15 cellular contexts compared by ENCODE assay signal in the genomic region with DNA sequence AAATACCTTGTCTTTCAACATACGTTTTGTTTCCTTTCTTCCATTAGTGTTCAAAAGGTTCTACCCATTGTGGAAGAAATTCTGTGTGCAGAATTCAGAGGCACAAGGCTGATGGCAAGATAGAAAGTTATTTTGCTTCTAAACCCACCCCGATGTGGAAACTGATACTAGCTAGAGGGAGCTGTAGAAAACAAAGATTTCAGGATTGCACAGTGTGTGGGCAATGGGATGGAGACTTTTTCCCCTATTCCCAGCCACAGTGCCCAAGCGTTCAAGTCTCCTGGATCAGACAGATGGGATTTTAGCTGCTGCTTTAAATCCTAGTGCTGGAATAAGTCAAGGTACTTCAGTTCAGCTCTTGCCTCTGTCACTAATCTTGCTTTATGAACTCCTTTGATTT.
DNase-seq lines count a peak whose midpoint lies in the region; ATAC-seq and TF ChIP-seq lines count a peak whose summit lies in the region.
"Had no signal": no experiment of that assay in that cellular context is flagged by ENCODE, and none has a peak within 500 bp of the region (broad histone marks: within the 10 kb centered on the region; RNA-seq: fewer than 3 reads in every experiment).

No MANE protein-coding gene starts in this region.

- H3K36me3 ChIP-seq in parathyroid adenoma (ENCODE audit: control insufficient read depth, insufficient read depth, low read length) (no peaks in the 10 kb centered on the region), aorta (ENCODE audit: control insufficient read depth in 1 of 2, insufficient read depth in 2 of 2, low read length in 1 of 2) (no peaks in the 10 kb centered on the region)

- H3K4me3 ChIP-seq in parathyroid adenoma (ENCODE audit: low read depth, low read length) (no peak overlapping the region), aorta (ENCODE audit: low read length in 2 of 2) (no peak overlapping the region)

- CTCF ChIA-PET in activated CD4-positive, alpha-beta memory T cell treated with anti-CD3 and anti-CD28 coated beads, Interleukin-2, amount 10 ng/mL, durations not matched to agents 7 days and 5 days (lab: Charles Lee), result no interaction called here

- H3K27ac Mint-ChIP-seq in activated CD4-positive, alpha-beta memory T cell treated with anti-CD3 and anti-CD28 coated beads, Interleukin-2, amount 10 ng/mL, durations not matched to agents 7 days and 5 days, result no peak overlapping the region
- H3K27ac Mint-ChIP-seq: CD4-positive, alpha-beta memory T cell had no signal

- 7 to 21% methylated on average over 3 of the region's 3 CpGs for WGBS in aorta, 2 donors

- H3K27ac ChIP-seq in parathyroid adenoma (no peak overlapping the region), aorta (ENCODE audit: low read depth in 1 of 2, low read length in 2 of 2) (no peak overlapping the region)

- DNase-seq in NCI-H446 treated with DMSO at 0.1 percent for 48 hours (lab: John Stamatoyannopoulos, UW), result peak; percentile 7
- peak; percentile 41 for DNase-seq in globus pallidus (ENCODE audit: low spot score)
- no peak for DNase-seq in aorta
- no peak for DNase-seq in anterior cingulate cortex (lab: John Stamatoyannopoulos, UW)
- no peak for DNase-seq in activated CD4-positive, alpha-beta memory T cell treated with anti-CD3 and anti-CD28 coated beads, Interleukin-2, amount 10 ng/mL, durations not matched to agents 7 days and 5 days
- DNase-seq in stimulated activated CD4-positive, alpha-beta T cell treated with anti-CD3 and anti-CD28 coated beads, Interleukin-2, amount 100 ng/mL, for 48 hours, result no peak
- DNase-seq: Calu3; CD4-positive, alpha-beta memory T cell; COR-L47; DMS53; DMS79 treated with DMSO at 0.1 percent for 48 hours; GF-D8; H7; HCEC 1CT had no signal

- H3K4me1 ChIP-seq in parathyroid adenoma (peaks cover 7% of the 10 kb centered on the region), aorta (ENCODE audit: control insufficient read depth in 1 of 2, insufficient read depth in 2 of 2, low read length in 2 of 2) (peaks cover 3 to 7% of the 10 kb centered on the region in 2 donors)

- H3K4me2 ChIP-seq in parathyroid adenoma (ENCODE audit: low read length), result no peak overlapping the region

- H2AFZ ChIP-seq in parathyroid adenoma, result peak overlapping the region; percentile 27

- H3K9me3 Mint-ChIP-seq in activated CD4-positive, alpha-beta memory T cell treated with anti-CD3 and anti-CD28 coated beads, Interleukin-2, amount 10 ng/mL, durations not matched to agents 7 days and 5 days, result peaks cover 9% of the 10 kb centered on the region

- H3K27me3 ChIP-seq in parathyroid adenoma (ENCODE audit: control insufficient read depth, insufficient read depth, low read length) (no peaks in the 10 kb centered on the region), aorta (ENCODE audit: control insufficient read depth in 1 of 2, insufficient read depth in 2 of 2, low read length in 1 of 2) (no peaks in the 10 kb centered on the region)

- H3K36me3 Mint-ChIP-seq in activated CD4-positive, alpha-beta memory T cell treated with anti-CD3 and anti-CD28 coated beads, Interleukin-2, amount 10 ng/mL, durations not matched to agents 7 days and 5 days (ENCODE audit: low read depth), result no peaks in the 10 kb centered on the region
- H3K36me3 Mint-ChIP-seq: CD4-positive, alpha-beta memory T cell had no signal

- no peaks in the 10 kb centered on the region for H3K27me3 Mint-ChIP-seq in activated CD4-positive, alpha-beta memory T cell treated with anti-CD3 and anti-CD28 coated beads, Interleukin-2, amount 10 ng/mL, durations not matched to agents 7 days and 5 days
- H3K27me3 Mint-ChIP-seq: CD4-positive, alpha-beta memory T cell had no signal

- POLR2A ChIA-PET in activated CD4-positive, alpha-beta memory T cell treated with anti-CD3 and anti-CD28 coated beads, Interleukin-2, amount 10 ng/mL, durations not matched to agents 7 days and 5 days (lab: Charles Lee), result interaction anchor here (0.8 kb wide), 1 partner anchor 14 kb away, joined by 3 read pairs; no protein-coding TSS in a partner anchor

- no peaks in the 10 kb centered on the region for H3K9me3 ChIP-seq in parathyroid adenoma (ENCODE audit: control insufficient read depth, low read length)
- no peaks in the 10 kb centered on the region for H3K9me3 ChIP-seq in aorta (ENCODE audit: control insufficient read depth, low read length)

- intact Hi-C loops in aorta (cut with DNase I), result no loop called here

- peak; percentile 44 for ATAC-seq in aorta (ENCODE audit: low FRiP score)

- H3K79me2 ChIP-seq in parathyroid adenoma, result no peaks in the 10 kb centered on the region

- H3K4me3 Mint-ChIP-seq in activated CD4-positive, alpha-beta memory T cell treated with anti-CD3 and anti-CD28 coated beads, Interleukin-2, amount 10 ng/mL, durations not matched to agents 7 days and 5 days, result no peak overlapping the region
- H3K4me3 Mint-ChIP-seq: CD4-positive, alpha-beta memory T cell had no signal

- TF ChIP-seq CTCF in parathyroid adenoma (IDR thresholded peaks at IDR 0.05), result no peak

- H3K4me1 Mint-ChIP-seq in activated CD4-positive, alpha-beta memory T cell treated with anti-CD3 and anti-CD28 coated beads, Interleukin-2, amount 10 ng/mL, durations not matched to agents 7 days and 5 days, result no peaks in the 10 kb centered on the region
- H3K4me1 Mint-ChIP-seq: CD4-positive, alpha-beta memory T cell had no signal

- H3K9ac ChIP-seq in parathyroid adenoma, result no peak overlapping the region

Comparison
In these comparisons a context has a peak if more than half of its experiments do, and no peak if none do; other contexts are left out.
1. DNase-seq: peak in NCI-H446 treated with DMSO at 0.1 percent for 48 hours (single experiment) and globus pallidus (single experiment); none in aorta (0 of 2), anterior cingulate cortex (0 of 58), activated CD4-positive, alpha-beta memory T cell treated with anti-CD3 and anti-CD28 coated beads, Interleukin-2, amount 10 ng/mL, durations not matched to agents 7 days and 5 days (single experiment) and stimulated activated CD4-positive, alpha-beta T cell treated with anti-CD3 and anti-CD28 coated beads, Interleukin-2, amount 100 ng/mL, for 48 hours (0 of 2).